Comparison of ENCODE assay signal across 9 cellular contexts in the genomic region with DNA sequence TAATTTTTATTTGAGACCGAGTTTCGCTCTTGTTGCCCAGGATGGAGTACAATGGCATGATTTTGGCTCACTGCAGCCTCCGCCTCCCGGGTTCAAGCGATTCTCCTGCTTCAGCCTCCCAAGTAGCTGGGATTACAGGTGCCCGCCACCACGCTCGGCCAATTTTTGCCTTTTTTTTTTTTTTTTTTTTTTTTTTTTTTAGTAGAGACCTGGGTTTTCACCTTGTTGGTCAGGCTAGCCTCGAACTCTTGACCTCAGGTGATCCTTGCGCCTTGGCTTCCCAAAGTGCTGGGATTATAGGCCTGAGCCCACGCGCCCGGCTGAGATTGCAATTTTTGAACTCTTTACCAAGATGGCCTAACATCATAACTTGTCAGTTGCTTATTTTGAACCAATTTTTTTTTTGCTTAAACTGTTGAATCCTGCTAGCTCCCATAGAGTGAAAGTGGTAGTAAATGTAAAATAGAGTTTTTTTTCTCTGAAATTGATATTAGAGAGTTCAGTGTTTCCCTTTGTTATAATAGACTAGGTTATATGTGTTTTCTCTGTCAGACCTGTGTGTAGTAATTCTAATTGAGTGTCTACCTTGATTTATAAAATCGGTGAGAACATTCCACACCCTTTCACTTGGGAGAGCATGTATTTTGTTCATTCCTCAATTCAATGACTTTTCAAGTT. TPM values are rescaled to one million over a fixed set of nuclear protein-coding genes. Genes with fewer than 3 reads are reported as not detected.
DNase-seq lines count a peak whose midpoint lies in the region; ATAC-seq and TF ChIP-seq lines count a peak whose summit lies in the region.
"Had no signal": no experiment of that assay in that cellular context is flagged by ENCODE, and none has a peak within 500 bp of the region (broad histone marks: within the 10 kb centered on the region; RNA-seq: fewer than 3 reads in every experiment).

No MANE protein-coding gene starts in this region.

- H3K4me3 Mint-ChIP-seq in neural crest cell, result peak overlapping the region; percentile 97

- peaks cover 61% of the 10 kb centered on the region for H3K4me1 Mint-ChIP-seq in neural crest cell

- peak overlapping the region; percentile 41 for H3K9ac ChIP-seq in Karpas-422 (ENCODE audit: low read length)

- in situ Hi-C loops in KBM-7 (cut with MboI; ENCODE audit: low pct_unique_long_range_greater_than_20kb, low sequenced_read_pairs), result no loop called here

- H3K27me3 ChIP-seq in BE2C (no peaks in the 10 kb centered on the region), Karpas-422 (ENCODE audit: low read length) (no peaks in the 10 kb centered on the region), dorsolateral prefrontal cortex (no peaks in the 10 kb centered on the region)

- H3K27me3 Mint-ChIP-seq in neural crest cell (ENCODE audit: low read depth), result no peaks in the 10 kb centered on the region

- intact Hi-C loops in dorsolateral prefrontal cortex (cut with DNase I), result loop anchor here in 1 of 2 donors (10.0 kb wide), 1 partner anchor 143 kb away; no protein-coding TSS in a partner anchor

- H3K79me2 ChIP-seq in Karpas-422 (ENCODE audit: low read length), result peaks cover 89% of the 10 kb centered on the region

- H3K9me2 ChIP-seq in Karpas-422 (replicated peaks; ENCODE audit: insufficient read depth, low read length), result no peaks in the 10 kb centered on the region

- H4K20me1 ChIP-seq in Karpas-422 (ENCODE audit: insufficient read depth, low read depth, low read length), result peaks cover 67% of the 10 kb centered on the region

- no peak for DNase-seq in BE2C
- no peak for DNase-seq in Karpas-422
- no peak for DNase-seq in dorsolateral prefrontal cortex
- no peak for DNase-seq in neural crest cell (ENCODE audit: low read depth, low spot score)
- DNase-seq in NOMO-1 treated with DMSO at 0.1 percent for 48 hours (lab: John Stamatoyannopoulos, UW; ENCODE audit: unreplicated experiment), result no peak
- DNase-seq in KBM-7, result no peak
- DNase-seq: stimulated activated CD8-positive, alpha-beta memory T cell treated with anti-CD3 and anti-CD28 coated beads, Interleukin-4, amount 100 ng/mL, for 48 hours had no signal

- peaks cover 25% of the 10 kb centered on the region for H3K36me3 ChIP-seq in BE2C
- peaks cover 56% of the 10 kb centered on the region for H3K36me3 ChIP-seq in Karpas-422 (ENCODE audit: insufficient read depth, low read length)

- no peaks in the 10 kb centered on the region for H3K9me3 Mint-ChIP-seq in neural crest cell

- ATAC-seq in GM21825 (IDR thresholded peaks at IDR 0.05; ENCODE audit: unreplicated experiment), result no peak
- ATAC-seq in GM18861 (IDR thresholded peaks at IDR 0.05; ENCODE audit: unreplicated experiment), result no peak

- no peak for TF ChIP-seq CTCF in BE2C (IDR thresholded peaks at IDR 0.05; ENCODE audit: low read depth, low read length)
- no peak for TF ChIP-seq CTCF in dorsolateral prefrontal cortex (IDR thresholded peaks at IDR 0.05 in 54 of 56, conservative IDR thresholded peaks at IDR 0.05 in 2 of 56; ENCODE audit: low read depth in 1 of 56, partially characterized antibody in 56 of 56)
- no peak for TF ChIP-seq CTCF in neural crest cell (conservative IDR thresholded peaks at IDR 0.05)

- peak overlapping the region; percentile 77 for H3K4me3 ChIP-seq in BE2C (ENCODE audit: low read depth, low read length)
- peak overlapping the region; percentile 98 for H3K4me3 ChIP-seq in Karpas-422 (ENCODE audit: low read length)
- H3K4me3 ChIP-seq in dorsolateral prefrontal cortex, result peak overlapping the region in 57 of 59 donors; percentile 8 to 100 (median 92)

- H3K9me3 ChIP-seq in BE2C (no peaks in the 10 kb centered on the region), Karpas-422 (ENCODE audit: low read length) (no peaks in the 10 kb centered on the region)

- peaks cover 9% of the 10 kb centered on the region for H3K36me3 Mint-ChIP-seq in neural crest cell (ENCODE audit: low read depth)

- H2AFZ ChIP-seq in Karpas-422 (ENCODE audit: low read length), result no peak overlapping the region

- H3K27ac Mint-ChIP-seq in neural crest cell (ENCODE audit: unreplicated experiment), result no peak overlapping the region

- H3K27ac ChIP-seq in Karpas-422 (ENCODE audit: low read length) (no peak overlapping the region), dorsolateral prefrontal cortex (peak overlapping the region in 3 of 59 donors; percentile 100)

- H3K4me1 ChIP-seq in BE2C (no peaks in the 10 kb centered on the region), Karpas-422 (ENCODE audit: low read length) (peaks cover 47% of the 10 kb centered on the region)

- peak overlapping the region; percentile 75 for H3K4me2 ChIP-seq in Karpas-422 (ENCODE audit: low read depth, low read length, poor library complexity, severe bottlenecking)

RNA-seq across cellular contexts. Expression of a gene that starts 3.8 kb away (rescaled TPM):
- 63.9 TPM for polyA plus RNA-seq in BE2C (2012; ENCODE audit: insufficient read depth, insufficient read length, low read depth)
- 67.3 and 69.0 TPM in 2 replicates for total RNA-seq in Karpas-422 (2014; rRNA removed; shearing (Covaris generic); ENCODE audit: low replicate concordance)
- total RNA-seq in dorsolateral prefrontal cortex (100 to 1,000 TPM in 111 of 120 experiments, 10 to 100 TPM in 9; 86.6 to 165 (median 112) TPM), neural crest cell (99.6 and 111 TPM in 2 replicates)
